Comparison of ENCODE assay signal across 10 cellular contexts in genomic region chr18:79751918-79752578, GRCh38. TPM values are rescaled to one million over a fixed set of nuclear protein-coding genes. Genes with fewer than 3 reads are reported as not detected.
"Had no signal": no experiment of that assay in that cellular context is flagged by ENCODE, and none has a peak within 500 bp of the region (broad histone marks: within the 10 kb centered on the region; RNA-seq: fewer than 3 reads in every experiment).

No MANE protein-coding gene starts in this region.

RNA-seq across cellular contexts. Expression of gene KCNG2, which starts 45.7 kb away (rescaled TPM):
- total RNA-seq: activated B cell treated with CpG ODN at 0.5 μM for 24 hours; activated CD4-positive, alpha-beta T cell treated with anti-CD3 and anti-CD28 coated beads for 36 hours; activated naive CD8-positive, alpha-beta T cell treated with anti-CD3 and anti-CD28 coated beads for 36 hours; activated T-cell treated with anti-CD3 and anti-CD28 coated beads, Interleukin-2, amount 50 U/mL, for 4 hours; activated T-helper 2 cell treated with anti-CD3 and anti-CD28 coated beads, Interferon-gamma antibody, Interleukin-2, Interleukin-4, amounts not matched to agents 10 μg/mL and 5 μg/mL and 100 μg/mL, durations not matched to agents 14 hours and 24 hours and 36 hours; cardiac muscle cell; glomerular endothelial cell; left ventricle myocardium inferior; mesothelial cell of epicardium had no signal
- polyA plus RNA-seq: immature natural killer cell had no signal
